9 cellular contexts compared by ENCODE assay signal in the genomic region with DNA sequence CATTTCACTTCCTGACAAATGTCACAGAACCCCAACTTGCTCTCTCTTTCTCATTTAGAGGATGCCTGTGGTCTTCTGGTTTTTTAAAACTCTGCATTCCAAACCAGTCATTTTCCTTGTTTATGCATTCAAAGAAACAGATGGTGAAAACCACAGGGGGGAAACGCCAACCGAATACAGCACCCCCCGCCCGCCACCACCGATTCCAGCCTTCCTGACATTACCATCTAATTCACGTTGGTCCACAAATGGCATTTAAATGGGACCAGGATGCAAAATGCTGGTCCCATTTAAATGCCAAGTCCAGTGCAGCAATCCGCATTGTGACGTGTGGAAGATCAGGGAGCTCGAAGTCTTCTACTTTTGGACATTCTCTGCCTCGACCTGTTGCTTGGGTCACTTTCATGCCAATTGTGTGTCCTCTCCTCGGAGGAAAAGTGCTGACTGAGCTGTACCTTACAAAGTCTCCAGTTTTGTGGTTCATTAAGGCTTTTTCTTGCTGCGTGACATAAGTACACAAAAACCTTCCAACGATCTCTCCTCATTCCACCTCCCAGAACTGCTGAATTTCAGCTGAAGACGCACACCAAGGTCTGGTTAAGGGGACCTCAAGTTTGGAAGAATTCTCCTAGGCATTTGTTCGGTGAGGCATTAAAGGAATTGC. TPM values are rescaled to one million over a fixed set of nuclear protein-coding genes. Genes with fewer than 3 reads are reported as not detected.
A peak's percentile ranks its signal among the peaks of the same experiment; 100 is the strongest.
DNase-seq lines count a peak whose midpoint lies in the region; ATAC-seq, FAIRE-seq and TF ChIP-seq lines count a peak whose summit lies in the region.
"Had no signal": no experiment of that assay in that cellular context is flagged by ENCODE, and none has a peak within 500 bp of the region (broad histone marks: within the 10 kb centered on the region; RNA-seq: fewer than 3 reads in every experiment).

No MANE protein-coding gene starts in this region.

- peaks cover 62% of the 10 kb centered on the region for H3K36me3 Mint-ChIP-seq in T-helper 1 cell treated with Interleukin-12 subunit alpha and Interleukin-12 subunit beta and Interleukin-4 antibody, amounts not matched to agents 30 μg/mL and 1 μg/mL, for 36 hours (ENCODE audit: low read depth)
- H3K36me3 Mint-ChIP-seq in WTC11 = peaks cover 22% of the 10 kb centered on the region

- H3K27ac ChIP-seq in kidney (ENCODE audit: low read depth in 2 of 2, low read length in 2 of 2) (peak overlapping the region; percentile 47 to 66), stomach (peak overlapping the region in 4 of 5 donors; percentile 55 to 65 (median 60))

- POLR2A ChIA-PET in WTC11 (lab: Charles Lee) = no interaction called here

- peak overlapping the region; percentile 22 for H3K27ac Mint-ChIP-seq in T-helper 1 cell treated with Interleukin-12 subunit alpha and Interleukin-12 subunit beta and Interleukin-4 antibody, amounts not matched to agents 30 μg/mL and 1 μg/mL, for 36 hours
- peak overlapping the region; percentile 92 for H3K27ac Mint-ChIP-seq in WTC11

- H3K9ac ChIP-seq in kidney (ENCODE audit: low read length in 2 of 2) = peak overlapping the region in 1 of 2 donors; percentile 17

- H3K27me3 Mint-ChIP-seq in T-helper 1 cell treated with Interleukin-12 subunit alpha and Interleukin-12 subunit beta and Interleukin-4 antibody, amounts not matched to agents 30 μg/mL and 1 μg/mL, for 36 hours (ENCODE audit: low read depth) = no peaks in the 10 kb centered on the region
- H3K27me3 Mint-ChIP-seq in WTC11 (ENCODE audit: low read depth) = no peaks in the 10 kb centered on the region; the same call in 1 of the 2 replicates

- H3K4me3 ChIP-seq in kidney (ENCODE audit: low read length in 2 of 2) (peak overlapping the region in 1 of 2 donors; percentile 19), stomach (no peak overlapping the region)

- no peaks in the 10 kb centered on the region for H3K9me3 ChIP-seq in kidney (ENCODE audit: control insufficient read depth in 1 of 2, low read length in 2 of 2)
- H3K9me3 ChIP-seq in stomach = no peaks in the 10 kb centered on the region

- FAIRE-seq in kidney (lab: Jason Lieb, UNC) = no peak

- 73 to 78% (median 76%) methylated on average over 15 of the region's 15 CpGs for WGBS in stomach, 5 donors

- H3K4me1 ChIP-seq in kidney (ENCODE audit: control insufficient read depth in 1 of 2, insufficient read depth in 1 of 2, low read depth in 1 of 2, low read length in 2 of 2) (peaks cover 25 to 27% of the 10 kb centered on the region in 2 donors), stomach (peaks cover 7 to 41% (median 14%) of the 10 kb centered on the region in 4 donors)

- H3K4me1 Mint-ChIP-seq in T-helper 1 cell treated with Interleukin-12 subunit alpha and Interleukin-12 subunit beta and Interleukin-4 antibody, amounts not matched to agents 30 μg/mL and 1 μg/mL, for 36 hours (ENCODE audit: low read depth) = peaks cover 51% of the 10 kb centered on the region
- H3K4me1 Mint-ChIP-seq in WTC11 = peaks cover 67% of the 10 kb centered on the region

- H3K27me3 ChIP-seq in stomach = no peaks in the 10 kb centered on the region

- no peak for TF ChIP-seq EP300 in stomach (IDR thresholded peaks at IDR 0.05)

- H3K36me3 ChIP-seq in kidney (ENCODE audit: control insufficient read depth in 1 of 2, insufficient read depth in 2 of 2, low read length in 2 of 2) (peaks cover 17 to 23% of the 10 kb centered on the region in 2 donors), stomach (peaks cover 21 to 50% (median 34%) of the 10 kb centered on the region in 4 donors)

- no peak overlapping the region for H3K4me3 Mint-ChIP-seq in T-helper 1 cell treated with Interleukin-12 subunit alpha and Interleukin-12 subunit beta and Interleukin-4 antibody, amounts not matched to agents 30 μg/mL and 1 μg/mL, for 36 hours
- peak overlapping the region; percentile 32 for H3K4me3 Mint-ChIP-seq in WTC11

- TF ChIP-seq CTCF in WTC11 (IDR thresholded peaks at IDR 0.05) (no peak), kidney (IDR thresholded peaks at IDR 0.05; ENCODE audit: borderline replicate concordance, extremely low read depth, insufficient read depth) (no peak), stomach (IDR thresholded peaks at IDR 0.05) (no peak), GM10266 (IDR thresholded peaks at IDR 0.05; ENCODE audit: control insufficient read depth, insufficient read depth, low read depth, missing control alignments) (no peak)

- DNase-seq in T-helper 1 cell = no peak
- no peak for DNase-seq in WTC11 (ENCODE audit: low spot score)
- DNase-seq in kidney = no peak
- DNase-seq in stomach = no peak
- DNase-seq in GM10266 (ENCODE audit: extremely low spot score) = no peak
- DNase-seq in NCI-H146 treated with DMSO at 0.1 percent for 48 hours (lab: John Stamatoyannopoulos, UW; ENCODE audit: unreplicated experiment) = no peak
- no peak for DNase-seq in GF-D8 (lab: John Stamatoyannopoulos, UW)

- intact Hi-C loops in kidney (cut with DNase I) (no loop called here), stomach (cut with DNase I; ENCODE audit: low total_unique reads) (no loop called here)

- peaks cover 3% of the 10 kb centered on the region for H3K9me3 Mint-ChIP-seq in T-helper 1 cell treated with Interleukin-12 subunit alpha and Interleukin-12 subunit beta and Interleukin-4 antibody, amounts not matched to agents 30 μg/mL and 1 μg/mL, for 36 hours
- H3K9me3 Mint-ChIP-seq in WTC11 = peaks cover 5% of the 10 kb centered on the region

- ATAC-seq in WTC11 = peak; percentile 11; the same call in 1 of the 2 replicates
- ATAC-seq: Panc1 had no signal

- no peak for TF ChIP-seq POLR2A in stomach (IDR thresholded peaks at IDR 0.05)

- CTCF ChIA-PET in WTC11 (lab: Charles Lee) = interaction anchor here (1.5 kb wide), 1 partner anchor 24 kb away, joined by 3 read pairs; no protein-coding TSS in a partner anchor

TF ChIP-seq in WTC11, 78 proteins besides CTCF, POLR2A, EP300 and RAD21:
- TF ChIP-seq ETV6 (CRISPR knock-in tag; IDR thresholded peaks at IDR 0.05) = peak; percentile 89
- TF ChIP-seq, protein P1, sequence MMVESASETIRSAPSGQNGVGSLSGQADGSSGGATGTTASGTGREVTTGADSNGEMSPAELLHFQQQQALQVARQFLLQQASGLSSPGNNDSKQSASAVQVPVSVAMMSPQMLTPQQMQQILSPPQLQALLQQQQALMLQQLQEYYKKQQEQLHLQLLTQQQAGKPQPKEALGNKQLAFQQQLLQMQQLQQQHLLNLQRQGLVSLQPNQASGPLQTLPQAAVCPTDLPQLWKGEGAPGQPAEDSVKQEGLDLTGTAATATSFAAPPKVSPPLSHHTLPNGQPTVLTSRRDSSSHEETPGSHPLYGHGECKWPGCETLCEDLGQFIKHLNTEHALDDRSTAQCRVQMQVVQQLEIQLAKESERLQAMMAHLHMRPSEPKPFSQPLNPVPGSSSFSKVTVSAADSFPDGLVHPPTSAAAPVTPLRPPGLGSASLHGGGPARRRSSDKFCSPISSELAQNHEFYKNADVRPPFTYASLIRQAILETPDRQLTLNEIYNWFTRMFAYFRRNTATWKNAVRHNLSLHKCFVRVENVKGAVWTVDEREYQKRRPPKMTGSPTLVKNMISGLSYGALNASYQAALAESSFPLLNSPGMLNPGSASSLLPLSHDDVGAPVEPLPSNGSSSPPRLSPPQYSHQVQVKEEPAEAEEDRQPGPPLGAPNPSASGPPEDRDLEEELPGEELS (CRISPR knock-in tag; IDR thresholded peaks at IDR 0.05) = no peak
TF ChIP-seq in WTC11: peak in this region for 1.

RNA-seq across cellular contexts. Expression of a gene that starts 35.8 kb away (rescaled TPM):
- 7.0 to 9.8 TPM (median 8.3 TPM) in 3 replicates for total RNA-seq in WTC11 (2021)
- 101 TPM for total RNA-seq in kidney
- polyA plus RNA-seq in kidney (ENCODE audit: insufficient read depth, low read depth, low replicate concordance) = 19.2 TPM
- 10 to 100 TPM; 11.3 to 97.9 (median 48.2) TPM for total RNA-seq in stomach
- polyA plus RNA-seq in stomach = 10 to 100 TPM in 1 of 3 donors, 1 to 10 TPM in 2; 4.2 to 19.6 (median 9.2) TPM
